Comparison of ENCODE assay signal across 8 cellular contexts in the genomic region with DNA sequence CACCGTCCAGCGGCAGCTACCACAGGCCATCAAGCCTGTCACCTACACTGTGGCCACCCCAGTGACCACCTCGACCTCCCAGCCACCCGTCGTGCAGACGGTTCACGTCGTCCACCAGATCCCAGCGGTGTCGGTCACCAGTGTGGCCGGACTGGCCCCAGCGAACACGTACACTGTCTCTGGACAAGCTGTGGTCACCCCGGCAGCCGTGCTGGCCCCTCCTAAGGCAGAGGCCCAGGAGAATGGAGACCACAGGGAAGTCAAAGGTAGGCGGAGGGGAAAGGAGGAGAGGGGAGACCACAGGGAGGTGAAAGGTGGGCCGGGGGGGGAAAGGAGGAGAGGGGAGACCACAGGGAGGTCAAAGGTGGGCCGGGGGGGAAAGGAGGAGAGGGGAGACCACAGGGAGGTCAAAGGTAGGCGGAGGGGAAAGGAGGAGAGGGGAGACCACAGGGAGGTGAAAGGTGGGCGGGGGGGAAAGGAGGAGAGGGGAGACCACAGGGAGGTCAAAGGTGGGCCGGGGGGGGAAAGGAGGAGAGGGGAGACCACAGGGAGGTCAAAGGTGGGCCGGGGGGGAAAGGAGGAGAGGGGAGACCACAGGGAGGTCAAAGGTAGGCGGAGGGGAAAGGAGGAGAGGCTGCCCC.
DNase-seq lines count a peak whose midpoint lies in the region; ATAC-seq, FAIRE-seq and TF ChIP-seq lines count a peak whose summit lies in the region.
"Not testable (repeated sequence)": the region's sequence is repeated elsewhere in the genome, so short reads cannot be mapped to it uniquely, and the experiment has no call there.

No MANE protein-coding gene starts in this region.

- peaks cover 24 to 25% of the 10 kb centered on the region in 2 experiments for H3K36me3 ChIP-seq in GM12878 (ENCODE audit: control insufficient read depth in 2 of 2, insufficient read depth in 2 of 2, low read length in 1 of 2)
- not testable (repeated sequence) for H3K36me3 ChIP-seq in uterus

- not testable (repeated sequence) for H3K4me1 ChIP-seq in GM12878 (ENCODE audit: control insufficient read depth, insufficient read depth, low read length); uterus

- H3K4me3 ChIP-seq in GM12878, uterus: not testable (repeated sequence)

- 94% methylated on average over 18 of the region's 23 CpGs for WGBS in GM12878 (ENCODE audit: insufficient coverage, insufficient replicate concordance, low lambda C conversion rate, missing lambda C conversion rate)

- DNase-seq in GM18507 (ENCODE audit: extremely low spot score, insufficient read length, low read depth); activated CD8-positive, alpha-beta T cell treated with anti-CD3 and anti-CD28 coated beads for 36 hours; GM12878 (ENCODE audit: low read depth, low spot score); mesothelial cell of epicardium (ENCODE audit: low spot score in 2 of 2, unreplicated experiment in 2 of 2): not testable (repeated sequence)
- peak; percentile 41 for DNase-seq in RPMI7951 (ENCODE audit: low read depth)
- DNase-seq in glomerular visceral epithelial cell (ENCODE audit: extremely low spot score), result peak; percentile 44
- peak; percentile 29 for DNase-seq in stimulated activated CD4-positive, alpha-beta T cell treated with anti-CD3 and anti-CD28 coated beads, Interleukin-15, amount 100 ng/mL, for 24 hours
- peak; percentile 42 to 78 for DNase-seq in uterus

- H3K4me2 ChIP-seq in GM12878 (ENCODE audit: control insufficient read depth, insufficient read depth), result not testable (repeated sequence)

- TF ChIP-seq CTCF in activated CD8-positive, alpha-beta T cell treated with anti-CD3 and anti-CD28 coated beads for 36 hours (IDR thresholded peaks at IDR 0.05); GM12878 (IDR thresholded peaks at IDR 0.05 in 2 of 3, conservative IDR thresholded peaks at IDR 0.05 in 1 of 3; ENCODE audit: control insufficient read depth in 2 of 3, extremely low read depth in 1 of 3, insufficient read depth in 1 of 3, low read depth in 3 of 3, low read length in 3 of 3); mesothelial cell of epicardium (IDR thresholded peaks at IDR 0.05; ENCODE audit: unreplicated experiment); uterus (IDR thresholded peaks at IDR 0.05): not testable (repeated sequence)

- TF ChIP-seq EP300 in GM12878 (IDR thresholded peaks at IDR 0.05; ENCODE audit: borderline replicate concordance in 1 of 2, control insufficient read depth in 1 of 2, low read depth in 2 of 2, low read length in 2 of 2), result not testable (repeated sequence)

- not testable (repeated sequence) for BruUV-seq in GM12878 (replicated peaks; lab: Mats Ljungman, UMichigan)

- H3K9ac ChIP-seq in GM12878 (ENCODE audit: control insufficient read depth, insufficient read depth, low read length), result not testable (repeated sequence)

- in situ Hi-C loops in GM12878 (cut with MboI), result not testable (repeated sequence)

- not testable (repeated sequence) for H3K27ac ChIP-seq in GM12878 (ENCODE audit: control insufficient read depth, insufficient read depth)
- peak overlapping the region in 1 of 2 donors; percentile 26 for H3K27ac ChIP-seq in uterus

- H3K9me3 ChIP-seq in GM12878 (replicated peaks; ENCODE audit: control insufficient read depth, insufficient read depth, low read length); uterus: not testable (repeated sequence)

- not testable (repeated sequence) for H4K20me1 ChIP-seq in GM12878 (ENCODE audit: control insufficient read depth, insufficient read depth)

- H3K4me1 Mint-ChIP-seq in activated CD8-positive, alpha-beta T cell treated with anti-CD3 and anti-CD28 coated beads for 36 hours (ENCODE audit: low read depth), result peaks cover 22% of the 10 kb centered on the region
- not testable (repeated sequence) for H3K4me1 Mint-ChIP-seq in mesothelial cell of epicardium

- intact Hi-C loops in activated CD8-positive, alpha-beta T cell treated with anti-CD3 and anti-CD28 coated beads for 36 hours (cut with micrococcal nuclease); GM12878 (cut with micrococcal nuclease; ENCODE audit: unreplicated experiment); uterus (cut with DNase I; ENCODE audit: low total_unique reads): not testable (repeated sequence)

- H3K36me3 Mint-ChIP-seq in activated CD8-positive, alpha-beta T cell treated with anti-CD3 and anti-CD28 coated beads for 36 hours (ENCODE audit: low read depth), result peaks cover 28% of the 10 kb centered on the region
- H3K36me3 Mint-ChIP-seq in mesothelial cell of epicardium, result peaks cover 27% of the 10 kb centered on the region

- SMC1A ChIA-PET in GM12878 (lab: Charles Lee; ENCODE audit: uncharacterized antibody, unreplicated experiment), result not testable (repeated sequence)

- not testable (repeated sequence) for H3K27me3 ChIP-seq in GM12878 (replicated peaks in 1 of 2; ENCODE audit: control insufficient read depth in 2 of 2, insufficient read depth in 2 of 2, low read length in 1 of 2); uterus

- CTCF ChIA-PET in activated CD8-positive, alpha-beta T cell treated with anti-CD3 and anti-CD28 coated beads for 36 hours (lab: Charles Lee); GM12878 (lab: Yijun Ruan, JAX): not testable (repeated sequence)

- ATAC-seq in activated CD8-positive, alpha-beta T cell treated with anti-CD3 and anti-CD28 coated beads for 36 hours; GM12878: not testable (repeated sequence)

- not testable (repeated sequence) for TF ChIP-seq RAD21 in GM12878 (IDR thresholded peaks at IDR 0.05; ENCODE audit: insufficient read depth, low read depth, low read length)

- H3K27me3 Mint-ChIP-seq in activated CD8-positive, alpha-beta T cell treated with anti-CD3 and anti-CD28 coated beads for 36 hours; mesothelial cell of epicardium (ENCODE audit: low read depth): not testable (repeated sequence)

- POLR2A ChIA-PET in activated CD8-positive, alpha-beta T cell treated with anti-CD3 and anti-CD28 coated beads for 36 hours (lab: Charles Lee), result not testable (repeated sequence)
- POLR2A ChIA-PET in GM12878 (lab: Charles Lee), result interaction anchor here (0.7 kb wide), 1 partner anchor 93 kb away, joined by 3 read pairs; no protein-coding TSS in a partner anchor

- not testable (repeated sequence) for H3K4me3 Mint-ChIP-seq in activated CD8-positive, alpha-beta T cell treated with anti-CD3 and anti-CD28 coated beads for 36 hours; mesothelial cell of epicardium

- H2AFZ ChIP-seq in GM12878 (ENCODE audit: control insufficient read depth, low read depth, low read length), result not testable (repeated sequence)

- peak overlapping the region; percentile 70 for H3K27ac Mint-ChIP-seq in activated CD8-positive, alpha-beta T cell treated with anti-CD3 and anti-CD28 coated beads for 36 hours
- peak overlapping the region; percentile 59 for H3K27ac Mint-ChIP-seq in mesothelial cell of epicardium

- not testable (repeated sequence) for H3K79me2 ChIP-seq in GM12878 (ENCODE audit: control insufficient read depth, insufficient read depth, low read length)

- FAIRE-seq in GM18507 (lab: Jason Lieb, UNC) (peak; percentile 95), GM12878 (lab: Jason Lieb, UNC) (peak; percentile 96)

- not testable (repeated sequence) for TF ChIP-seq POLR2A in GM12878 (IDR thresholded peaks at IDR 0.05; ENCODE audit: low read depth, low read length); uterus (IDR thresholded peaks at IDR 0.05)

- not testable (repeated sequence) for H3K9me3 Mint-ChIP-seq in activated CD8-positive, alpha-beta T cell treated with anti-CD3 and anti-CD28 coated beads for 36 hours; mesothelial cell of epicardium

- RAD21 ChIA-PET in GM12878 (lab: Charles Lee; ENCODE audit: unreplicated experiment), result not testable (repeated sequence)
